Comparison of ENCODE assay signal across 13 cellular contexts in genomic region chr11:114318361-114318760, GRCh38. TPM values are rescaled to one million over a fixed set of nuclear protein-coding genes. Genes with fewer than 3 reads are reported as not detected.
DNase-seq lines count a peak whose midpoint lies in the region; ATAC-seq lines count a peak whose summit lies in the region.
"Had no signal": no experiment of that assay in that cellular context is flagged by ENCODE, and none has a peak within 500 bp of the region (broad histone marks: within the 10 kb centered on the region; RNA-seq: fewer than 3 reads in every experiment).

No MANE protein-coding gene starts in this region.

- H3K4me3 Mint-ChIP-seq in naive thymus-derived CD4-positive, alpha-beta T cell: peak overlapping the region; percentile 23 to 83 (median 67)
- H3K4me3 Mint-ChIP-seq: CD14-positive monocyte had no signal

- CTCF ChIA-PET in naive thymus-derived CD4-positive, alpha-beta T cell (lab: Charles Lee): no interaction called here

- peaks cover 0 to 50% of the 10 kb centered on the region in 2 donors for H3K4me1 ChIP-seq in naive thymus-derived CD4-positive, alpha-beta T cell (ENCODE audit: control insufficient read depth in 2 of 2, insufficient read depth in 2 of 2, low read length in 2 of 2)

- DNase-seq in COR-L47 (lab: John Stamatoyannopoulos, UW): peak; percentile 80
- peak; percentile 84 for DNase-seq in NCI-H1105 treated with DMSO at 0.1 percent for 48 hours (lab: John Stamatoyannopoulos, UW)
- peak; percentile 37 to 60 for DNase-seq in SHP77 (lab: John Stamatoyannopoulos, UW)
- no peak for DNase-seq in naive thymus-derived CD4-positive, alpha-beta T cell
- no peak for DNase-seq in caudate nucleus (lab: John Stamatoyannopoulos, UW)
- DNase-seq in 8988T: no peak
- DNase-seq: NCI-H1694 treated with DMSO at 0.1 percent for 48 hours; stimulated activated CD4-positive, alpha-beta T cell treated with anti-CD3 and anti-CD28 coated beads, Interleukin-1b, Interleukin-23, amount 100 ng/mL, for 48 hours had no signal

- peaks cover 16 to 73% (median 56%) of the 10 kb centered on the region in 7 donors for H3K4me1 Mint-ChIP-seq in naive thymus-derived CD4-positive, alpha-beta T cell

- H3K9me3 ChIP-seq in naive thymus-derived CD4-positive, alpha-beta T cell (ENCODE audit: control insufficient read depth in 2 of 3, low read length in 3 of 3): no peaks in the 10 kb centered on the region
- H3K9me3 ChIP-seq: neutrophil had no signal

- H3K36me3 Mint-ChIP-seq in naive thymus-derived CD4-positive, alpha-beta T cell: peaks cover 0 to 4% (median 0%) of the 10 kb centered on the region in 5 donors
- H3K36me3 Mint-ChIP-seq: CD14-positive monocyte had no signal

- H3K4me3 ChIP-seq in naive thymus-derived CD4-positive, alpha-beta T cell (ENCODE audit: low read length): no peak overlapping the region

- no peaks in the 10 kb centered on the region for H3K27me3 ChIP-seq in naive thymus-derived CD4-positive, alpha-beta T cell (ENCODE audit: control insufficient read depth in 2 of 2, insufficient read depth in 2 of 2, low read length in 2 of 2)
- H3K27me3 ChIP-seq: neutrophil had no signal

- intact Hi-C loops in naive thymus-derived CD4-positive, alpha-beta T cell (cut with micrococcal nuclease): no loop called here

- peak overlapping the region; percentile 67 to 98 (median 90) for H3K27ac Mint-ChIP-seq in naive thymus-derived CD4-positive, alpha-beta T cell
- H3K27ac Mint-ChIP-seq: CD14-positive monocyte had no signal

- no peaks in the 10 kb centered on the region for H3K36me3 ChIP-seq in naive thymus-derived CD4-positive, alpha-beta T cell (ENCODE audit: control insufficient read depth in 2 of 3, insufficient read depth in 3 of 3, low read length in 3 of 3)
- H3K36me3 ChIP-seq: neutrophil had no signal

- POLR2A ChIA-PET in naive thymus-derived CD4-positive, alpha-beta T cell (lab: Charles Lee): interaction anchor here (0.7 kb wide), 1 partner anchor 192 kb away, joined by 4 read pairs; no protein-coding TSS in a partner anchor

- no peak for ATAC-seq in naive thymus-derived CD4-positive, alpha-beta T cell
- ATAC-seq in GM18873 (IDR thresholded peaks at IDR 0.05; ENCODE audit: low FRiP score, unreplicated experiment): no peak
- no peak for ATAC-seq in GM18858 (IDR thresholded peaks at IDR 0.05; ENCODE audit: unreplicated experiment)

- no peaks in the 10 kb centered on the region for H3K27me3 Mint-ChIP-seq in naive thymus-derived CD4-positive, alpha-beta T cell

- H3K9me3 Mint-ChIP-seq in naive thymus-derived CD4-positive, alpha-beta T cell: no peaks in the 10 kb centered on the region
- H3K9me3 Mint-ChIP-seq: CD14-positive monocyte had no signal

- peak overlapping the region; percentile 53 for H3K27ac ChIP-seq in naive thymus-derived CD4-positive, alpha-beta T cell (ENCODE audit: low read depth, low read length)
- no peak overlapping the region for H3K27ac ChIP-seq in caudate nucleus (ENCODE audit: low read depth, low read length)
- H3K27ac ChIP-seq: neutrophil, RWPE1 had no signal

RNA-seq across cellular contexts. Expression of gene NNMT, which starts 22.2 kb away (rescaled TPM):
- not detected for total RNA-seq in naive thymus-derived CD4-positive, alpha-beta T cell
- not detected for polyA plus RNA-seq in naive thymus-derived CD4-positive, alpha-beta T cell
- polyA plus RNA-seq: CD14-positive monocyte had no signal

Comparison
In these comparisons a context has a peak if more than half of its experiments do, and no peak if none do; other contexts are left out.
1. DNase-seq: peak in COR-L47 (single experiment), NCI-H1105 treated with DMSO at 0.1 percent for 48 hours (single experiment) and SHP77 (2 of 2); none in naive thymus-derived CD4-positive, alpha-beta T cell (0 of 9), caudate nucleus (0 of 61) and 8988T (single experiment).